20 cellular contexts compared by ENCODE assay signal in genomic region chr4:53608242-53608641, GRCh38. TPM values are rescaled to one million over a fixed set of nuclear protein-coding genes. Genes with fewer than 3 reads are reported as not detected.
DNase-seq lines count a peak whose midpoint lies in the region; ATAC-seq lines count a peak whose summit lies in the region.
"Had no signal": no experiment of that assay in that cellular context is flagged by ENCODE, and none has a peak within 500 bp of the region (broad histone marks: within the 10 kb centered on the region; RNA-seq: fewer than 3 reads in every experiment).

No MANE protein-coding gene starts in this region.

- H3K36me3 Mint-ChIP-seq in CD8-positive, alpha-beta memory T cell: peaks cover 0 to 1% (median 0%) of the 10 kb centered on the region in 3 donors
- H3K36me3 Mint-ChIP-seq: CD4-positive, alpha-beta memory T cell had no signal

- H3K36me3 ChIP-seq in CD8-positive, alpha-beta memory T cell (ENCODE audit: insufficient read depth, low read length): no peaks in the 10 kb centered on the region

- no peaks in the 10 kb centered on the region for H3K9me3 ChIP-seq in CD8-positive, alpha-beta memory T cell (ENCODE audit: low read length)

- no peaks in the 10 kb centered on the region for H3K4me1 Mint-ChIP-seq in CD8-positive, alpha-beta memory T cell
- H3K4me1 Mint-ChIP-seq: CD4-positive, alpha-beta memory T cell; GM23338 had no signal

- no peak overlapping the region for H3K27ac ChIP-seq in CD8-positive, alpha-beta memory T cell (ENCODE audit: low read depth, low read length)
- H3K27ac ChIP-seq: SK-N-MC had no signal

- no peaks in the 10 kb centered on the region for H3K4me1 ChIP-seq in CD8-positive, alpha-beta memory T cell (ENCODE audit: insufficient read depth, low read length)

- peaks cover 5 to 13% of the 10 kb centered on the region in 2 donors for H3K27me3 Mint-ChIP-seq in CD8-positive, alpha-beta memory T cell

- H3K27me3 ChIP-seq in CD8-positive, alpha-beta memory T cell (ENCODE audit: insufficient read depth, low read length, poor library complexity, severe bottlenecking): no peaks in the 10 kb centered on the region

- no peak overlapping the region for H3K27ac Mint-ChIP-seq in CD8-positive, alpha-beta memory T cell
- H3K27ac Mint-ChIP-seq: CD4-positive, alpha-beta memory T cell; GM23338 had no signal

- DNase-seq in epidermal melanocyte (ENCODE audit: insufficient read length, low spot score) (no peak), COLO668 (lab: John Stamatoyannopoulos, UW; ENCODE audit: unreplicated experiment) (no peak)
- no peak for DNase-seq in CD8-positive, alpha-beta memory T cell
- DNase-seq: CD4-positive, alpha-beta memory T cell; EL; HCEC 1CT; KBM-7; NCI-H1105; NCI-H1694; NCI-H82; SHP77 had no signal

- no peak overlapping the region for H3K4me3 Mint-ChIP-seq in CD8-positive, alpha-beta memory T cell
- H3K4me3 Mint-ChIP-seq: CD4-positive, alpha-beta memory T cell; GM23338 had no signal

- H3K4me3 ChIP-seq in CD8-positive, alpha-beta memory T cell (ENCODE audit: low read length): no peak overlapping the region
- H3K4me3 ChIP-seq: GM23338, SK-N-MC had no signal

- peaks cover 1 to 6% (median 5%) of the 10 kb centered on the region in 5 donors for H3K9me3 Mint-ChIP-seq in CD8-positive, alpha-beta memory T cell

- CTCF ChIA-PET in CD8-positive, alpha-beta memory T cell (lab: Charles Lee): no interaction called here

- POLR2A ChIA-PET in CD8-positive, alpha-beta memory T cell (lab: Charles Lee): no interaction called here

- ATAC-seq in GM18502 (IDR thresholded peaks at IDR 0.05; ENCODE audit: poor library complexity, unreplicated experiment): peak; percentile 87
- peak; percentile 59 for ATAC-seq in GM19324 (IDR thresholded peaks at IDR 0.05; ENCODE audit: low FRiP score, unreplicated experiment)
- ATAC-seq in HG02884 (IDR thresholded peaks at IDR 0.05; ENCODE audit: unreplicated experiment): peak; percentile 55
- ATAC-seq in HG03521 (IDR thresholded peaks at IDR 0.05; ENCODE audit: unreplicated experiment): peak; percentile 43
- ATAC-seq: GM23338, HepG2 had no signal

RNA-seq across cellular contexts. Expression of gene LNX1, which starts 17.0 kb away (rescaled TPM):
- total RNA-seq in CD8-positive, alpha-beta memory T cell: not detected
- polyA plus RNA-seq in CD8-positive, alpha-beta memory T cell: 0.30 TPM
- total RNA-seq: CD4-positive, alpha-beta memory T cell; NCI-H460; T-helper 2 cell treated with Interferon-gamma antibody and Interleukin-4, amounts not matched to agents 100 ng/mL and 5 ng/mL, for 36 hours had no signal
